In the genomic region with DNA sequence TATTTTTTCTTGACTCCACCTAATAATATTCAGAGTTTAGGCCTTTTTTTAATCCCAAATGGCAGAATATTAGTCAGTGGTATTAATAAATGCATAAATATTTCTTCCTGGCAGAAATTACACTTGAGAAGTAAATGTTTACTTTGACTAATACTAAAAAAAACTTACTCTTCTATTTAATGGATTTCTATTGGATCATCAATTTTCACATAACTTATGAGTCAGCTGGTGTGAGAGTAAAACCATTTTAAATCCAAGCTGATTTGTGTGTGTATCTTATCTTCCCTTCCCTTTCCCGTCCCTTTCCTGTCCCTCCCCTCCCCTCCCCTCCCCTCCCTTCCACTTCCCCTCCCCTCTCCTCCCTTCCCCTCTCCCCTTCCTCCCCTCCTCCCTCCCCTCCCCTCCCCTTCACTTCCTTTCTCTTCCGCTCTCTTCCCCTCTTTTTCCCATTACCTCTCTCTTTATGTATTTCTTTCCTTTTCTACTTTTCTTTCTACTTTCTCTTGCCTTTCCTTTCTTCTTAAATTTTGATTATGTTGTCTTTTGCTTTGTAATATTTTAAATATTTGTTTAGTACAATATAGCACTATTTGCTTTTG, we compare ENCODE assay signal across 30 cellular contexts.
"Had no signal": no experiment of that assay in that cellular context is flagged by ENCODE, and none has a peak within 500 bp of the region (broad histone marks: within the 10 kb centered on the region; RNA-seq: fewer than 3 reads in every experiment).

No MANE protein-coding gene starts in this region.

- H3K27ac Mint-ChIP-seq: activated B cell treated with CpG ODN at 0.5 μM for 24 hours; activated naive CD4-positive, alpha-beta T cell treated with anti-CD3 and anti-CD28 coated beads for 36 hours; activated T-helper 1 cell treated with anti-CD3 and anti-CD28 coated beads, Interleukin-12 subunit alpha, Interleukin-12 subunit beta, Interleukin-2, Interleukin-4 antibody, amounts not matched to agents 30 ng/mL and 10 ng/mL and 1 ng/mL, durations not matched to agents 14 hours and 24 hours and 36 hours; brain; immature natural killer cell; naive thymus-derived CD4-positive, alpha-beta T cell; stimulated activated effector memory CD8-positive, alpha-beta T cell treated with anti-CD3 and anti-CD28 coated beads, Interleukin-12 subunit alpha, Interleukin-12 subunit beta, amount 100 ng/mL, for 72 hours; stimulated activated naive CD8-positive, alpha-beta T cell treated with anti-CD3 and anti-CD28 coated beads, Interleukin-15, Interleukin-2, amounts not matched to agents 100 ng/mL and 50 ng/mL, for 24 hours; T-helper 17 cell had no signal

- H3K4me3 Mint-ChIP-seq: activated B cell treated with CpG ODN at 0.5 μM for 24 hours; activated naive CD4-positive, alpha-beta T cell treated with anti-CD3 and anti-CD28 coated beads for 36 hours; activated naive CD8-positive, alpha-beta T cell treated with anti-CD3 and anti-CD28 coated beads for 36 hours; activated T-helper 1 cell treated with anti-CD3 and anti-CD28 coated beads, Interleukin-12 subunit alpha, Interleukin-12 subunit beta, Interleukin-2, Interleukin-4 antibody, amounts not matched to agents 30 ng/mL and 10 ng/mL and 1 ng/mL, durations not matched to agents 14 hours and 24 hours and 36 hours; brain; immature natural killer cell; stimulated activated effector memory CD8-positive, alpha-beta T cell treated with anti-CD3 and anti-CD28 coated beads, Interleukin-12 subunit alpha, Interleukin-12 subunit beta, amount 100 ng/mL, for 72 hours; stimulated activated naive CD8-positive, alpha-beta T cell treated with anti-CD3 and anti-CD28 coated beads, Interleukin-15, Interleukin-2, amounts not matched to agents 100 ng/mL and 50 ng/mL, for 24 hours; T-helper 17 cell had no signal

- H3K27me3 Mint-ChIP-seq: activated B cell treated with CpG ODN at 0.5 μM for 24 hours; activated naive CD8-positive, alpha-beta T cell treated with anti-CD3 and anti-CD28 coated beads for 36 hours; naive thymus-derived CD4-positive, alpha-beta T cell; stimulated activated naive CD8-positive, alpha-beta T cell treated with anti-CD3 and anti-CD28 coated beads, Interleukin-15, Interleukin-2, amounts not matched to agents 100 ng/mL and 50 ng/mL, for 24 hours; T-helper 17 cell had no signal

- H3K4me1 ChIP-seq: adrenal gland, ascending aorta, foreskin keratinocyte, heart left ventricle, pancreas, prostate gland, sigmoid colon, upper lobe of left lung had no signal

- H3K36me3 ChIP-seq: adrenal gland, ascending aorta, heart left ventricle, pancreas, prostate gland, sigmoid colon, upper lobe of left lung had no signal

- H3K4me1 Mint-ChIP-seq: activated B cell treated with CpG ODN at 0.5 μM for 24 hours; activated naive CD8-positive, alpha-beta T cell treated with anti-CD3 and anti-CD28 coated beads for 36 hours; immature natural killer cell; naive thymus-derived CD4-positive, alpha-beta T cell; stimulated activated effector memory CD8-positive, alpha-beta T cell treated with anti-CD3 and anti-CD28 coated beads, Interleukin-12 subunit alpha, Interleukin-12 subunit beta, amount 100 ng/mL, for 72 hours; T-helper 17 cell had no signal

- H3K36me3 Mint-ChIP-seq: activated naive CD8-positive, alpha-beta T cell treated with anti-CD3 and anti-CD28 coated beads for 36 hours; brain; immature natural killer cell; naive thymus-derived CD4-positive, alpha-beta T cell; stimulated activated effector memory CD8-positive, alpha-beta T cell treated with anti-CD3 and anti-CD28 coated beads, Interleukin-12 subunit alpha, Interleukin-12 subunit beta, amount 100 ng/mL, for 72 hours had no signal

- H3K9me3 Mint-ChIP-seq: brain had no signal

- H3K9me3 ChIP-seq: adrenal gland, ascending aorta, pancreas, prostate gland, sigmoid colon, upper lobe of left lung had no signal

- H3K27ac ChIP-seq: adrenal gland, ascending aorta, coronary artery, dorsolateral prefrontal cortex, foreskin keratinocyte, heart left ventricle, pancreas, prostate gland, sigmoid colon, upper lobe of left lung had no signal

- ATAC-seq: foreskin keratinocyte; heart left ventricle; naive thymus-derived CD4-positive, alpha-beta T cell; pancreas; stimulated activated effector memory CD8-positive, alpha-beta T cell treated with anti-CD3 and anti-CD28 coated beads, Interleukin-12 subunit alpha, Interleukin-12 subunit beta, amount 100 ng/mL, for 72 hours; T-helper 17 cell had no signal

- H3K27me3 ChIP-seq: adrenal gland, ascending aorta, dorsolateral prefrontal cortex, foreskin keratinocyte, heart left ventricle, pancreas, sigmoid colon, upper lobe of left lung had no signal

- DNase-seq: activated B cell treated with CpG ODN at 0.5 μM for 24 hours; activated CD8-positive, alpha-beta memory T cell treated with anti-CD3 and anti-CD28 coated beads, Interleukin-2, amount 50 U/mL, for 4 hours; activated effector memory CD4-positive, alpha-beta T cell treated with anti-CD3 and anti-CD28 coated beads, Interleukin-2, amount 50 U/mL, for 16 hours; activated naive CD4-positive, alpha-beta T cell treated with anti-CD3 and anti-CD28 coated beads for 36 hours; activated naive CD8-positive, alpha-beta T cell treated with anti-CD3 and anti-CD28 coated beads for 36 hours; activated T-cell treated with anti-CD3 and anti-CD28 coated beads, Interleukin-2, amount 50 U/mL, for 1 hour; adrenal gland; dorsolateral prefrontal cortex; effector memory CD4-positive, alpha-beta T cell; heart left ventricle; hypothalamus; immature natural killer cell; midbrain; naive thymus-derived CD4-positive, alpha-beta T cell; pancreas; retina; sigmoid colon; small intestine; stimulated activated CD4-positive, alpha-beta T cell treated with anti-CD3 and anti-CD28 coated beads, Interleukin-4, amount 100 ng/mL, for 24 hours; substantia nigra; T-helper 17 cell; upper lobe of left lung had no signal

- H3K4me3 ChIP-seq: adrenal gland, ascending aorta, coronary artery, dorsolateral prefrontal cortex, heart left ventricle, pancreas, prostate gland, sigmoid colon, upper lobe of left lung had no signal

- FAIRE-seq: pancreas had no signal
